8 cellular contexts compared by ENCODE assay signal in the genomic region with DNA sequence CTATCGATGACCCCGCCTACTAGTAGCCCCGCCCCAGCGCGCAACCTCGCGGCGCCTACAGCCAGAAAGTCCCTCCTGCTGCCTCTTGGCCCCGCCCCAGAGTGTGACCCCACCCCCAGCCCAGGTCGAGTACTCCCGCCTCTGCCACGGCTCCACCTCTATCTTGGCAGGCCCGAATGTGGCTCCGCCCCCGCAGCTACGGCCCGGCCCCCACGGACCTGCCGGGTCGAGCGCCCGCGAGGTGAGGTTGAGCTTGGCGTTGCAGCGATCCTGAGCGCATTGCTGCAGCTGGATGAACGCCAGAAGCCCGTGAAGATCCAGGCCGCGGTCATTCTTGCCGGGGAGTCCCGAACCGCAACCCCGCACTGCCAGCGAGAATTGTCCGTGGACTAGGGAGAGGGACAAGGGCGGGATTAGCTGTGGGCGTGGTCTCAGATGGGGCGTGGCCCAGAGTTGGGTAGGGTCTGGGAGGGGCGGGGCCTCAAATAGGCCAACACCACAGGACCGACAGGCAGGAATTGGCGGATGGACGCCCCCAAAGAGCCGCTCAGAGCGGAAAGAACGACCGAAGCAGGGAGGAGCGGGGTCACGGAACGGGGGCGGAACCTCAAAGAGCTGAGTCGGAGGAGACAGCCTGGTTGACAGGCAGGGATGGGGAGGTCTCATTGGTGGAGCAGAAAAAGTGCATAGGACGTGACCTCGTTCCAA. TPM values are rescaled to one million over a fixed set of nuclear protein-coding genes. Genes with fewer than 3 reads are reported as not detected.
A peak's percentile ranks its signal among the peaks of the same experiment; 100 is the strongest.
DNase-seq lines count a peak whose midpoint lies in the region; ATAC-seq and TF ChIP-seq lines count a peak whose summit lies in the region.

No MANE protein-coding gene starts in this region.

- peak overlapping the region; percentile 80 for H3K27ac ChIP-seq in CD4-positive, alpha-beta memory T cell (ENCODE audit: low read depth, low read length)
- peak overlapping the region; percentile 81 for H3K27ac ChIP-seq in mesodermal cell (ENCODE audit: low read depth, low read length, severe bottlenecking)

- H3K36me3 ChIP-seq in CD4-positive, alpha-beta memory T cell (ENCODE audit: insufficient read depth, low read length): no peaks in the 10 kb centered on the region
- H3K36me3 ChIP-seq in mesodermal cell (ENCODE audit: control insufficient read depth, insufficient read depth, low read length): no peaks in the 10 kb centered on the region

- no peaks in the 10 kb centered on the region for H3K9me3 ChIP-seq in CD4-positive, alpha-beta memory T cell (ENCODE audit: control insufficient read depth in 1 of 2, low read length in 2 of 2)
- no peaks in the 10 kb centered on the region for H3K9me3 ChIP-seq in mesodermal cell (ENCODE audit: control insufficient read depth, low read length)

- H3K4me1 Mint-ChIP-seq in CD4-positive, alpha-beta memory T cell: peaks cover 25 to 64% (median 43%) of the 10 kb centered on the region in 4 donors
- peaks cover 7% of the 10 kb centered on the region for H3K4me1 Mint-ChIP-seq in endothelial cell (ENCODE audit: unreplicated experiment)

- intact Hi-C loops in CD4-positive, alpha-beta memory T cell (cut with micrococcal nuclease): loop anchor here (1.0 to 5.0 kb wide), 5 partner anchors 12 to 205 kb away; partner anchors contain the start of genes IRGQ, PHLDB3 and ZNF576

- no peaks in the 10 kb centered on the region for H3K27me3 ChIP-seq in CD4-positive, alpha-beta memory T cell (ENCODE audit: insufficient read depth, low read length)

- CTCF ChIA-PET in CD4-positive, alpha-beta memory T cell (lab: Charles Lee; ENCODE audit: partially characterized antibody): interaction anchor here (0.7 to 4.0 kb wide), 14 partner anchors 11 to 133 kb away, joined by 3 to 34 read pairs (median 4); partner anchors contain the start of genes IRGQ, PHLDB3 and ZNF576

- H3K27me3 Mint-ChIP-seq in CD4-positive, alpha-beta memory T cell: no peaks in the 10 kb centered on the region
- peaks cover 16% of the 10 kb centered on the region for H3K27me3 Mint-ChIP-seq in endothelial cell (ENCODE audit: unreplicated experiment)

- peaks cover 34% of the 10 kb centered on the region for H3K4me1 ChIP-seq in CD4-positive, alpha-beta memory T cell (ENCODE audit: insufficient read depth, low read length)
- peaks cover 4% of the 10 kb centered on the region for H3K4me1 ChIP-seq in mesodermal cell (ENCODE audit: control insufficient read depth, insufficient read depth, low read length, poor library complexity, severe bottlenecking)

- peak overlapping the region; percentile 90 to 98 (median 94) for H3K4me3 Mint-ChIP-seq in CD4-positive, alpha-beta memory T cell
- peak overlapping the region; percentile 95 for H3K4me3 Mint-ChIP-seq in endothelial cell (ENCODE audit: unreplicated experiment)

- no peaks in the 10 kb centered on the region for H3K9me3 Mint-ChIP-seq in CD4-positive, alpha-beta memory T cell
- no peaks in the 10 kb centered on the region for H3K9me3 Mint-ChIP-seq in endothelial cell (ENCODE audit: unreplicated experiment)

- WGBS in mesodermal cell (ENCODE audit: insufficient coverage in 2 of 2), 2 experiments: 0% methylated on average over 38 to 39 of the region's 54 CpGs

- DNase-seq in CD4-positive, alpha-beta memory T cell: peak; percentile 98 to 100 (median 98)
- peak; percentile 94 for DNase-seq in NOMO-1 treated with dmso at 0.1 percent for 144 hours (lab: John Stamatoyannopoulos, UW; ENCODE audit: unreplicated experiment)
- peak; percentile 99 for DNase-seq in activated CD8-positive, alpha-beta memory T cell treated with anti-CD3 and anti-CD28 coated beads, Interleukin-2, amount 50 U/mL, for 24 hours (ENCODE audit: extremely low read depth)
- peak; percentile 97 for DNase-seq in endothelial cell (ENCODE audit: low spot score)
- DNase-seq in stimulated activated CD8-positive, alpha-beta memory T cell treated with anti-CD3 and anti-CD28 coated beads, Interleukin-15, amount 100 ng/mL, for 1 hour (ENCODE audit: low read depth): peak; percentile 99

- peak; percentile 87 for ATAC-seq in GM19452 (IDR thresholded peaks at IDR 0.05; ENCODE audit: unreplicated experiment)
- ATAC-seq in HG03571 (IDR thresholded peaks at IDR 0.05; ENCODE audit: unreplicated experiment): peak; percentile 80

- no peak for TF ChIP-seq CTCF in endothelial cell (IDR thresholded peaks at IDR 0.05; ENCODE audit: unreplicated experiment)

- POLR2A ChIA-PET in CD4-positive, alpha-beta memory T cell (lab: Charles Lee; ENCODE audit: partially characterized antibody): interaction anchor here (0.8 to 4.9 kb wide), 27 partner anchors 11 to 205 kb away, joined by 3 to 107 read pairs (median 5); partner anchors contain the start of genes ETHE1, IRGQ, PHLDB3 and PINLYP

- H3K27ac Mint-ChIP-seq in CD4-positive, alpha-beta memory T cell: peak overlapping the region; percentile 95 to 100 (median 99)
- no peak overlapping the region for H3K27ac Mint-ChIP-seq in endothelial cell (ENCODE audit: unreplicated experiment)

- H3K36me3 Mint-ChIP-seq in CD4-positive, alpha-beta memory T cell: peaks cover 0 to 2% of the 10 kb centered on the region in 2 donors
- no peaks in the 10 kb centered on the region for H3K36me3 Mint-ChIP-seq in endothelial cell (ENCODE audit: low read depth, unreplicated experiment)

- peak overlapping the region; percentile 79 to 98 for H3K4me3 ChIP-seq in CD4-positive, alpha-beta memory T cell (ENCODE audit: low read length in 2 of 2)
- H3K4me3 ChIP-seq in mesodermal cell (ENCODE audit: extremely low read depth, insufficient read depth, low read length, poor library complexity, severe bottlenecking): peak overlapping the region; percentile 56

RNA-seq across cellular contexts. Expression of gene LYPD3, which starts 1.9 kb away (rescaled TPM):
- 1 to 10 TPM; 3.3 to 3.7 TPM for total RNA-seq in CD4-positive, alpha-beta memory T cell
- polyA plus RNA-seq in CD4-positive, alpha-beta memory T cell: 1 to 10 TPM; 4.4 to 5.9 TPM
- total RNA-seq in endothelial cell (ENCODE audit: unreplicated experiment): 0.67 TPM
- polyA plus RNA-seq in mesodermal cell (2013, experiment 1 of 2): 1.6 TPM
- 1.1 TPM for polyA plus RNA-seq in mesodermal cell (2013, experiment 2 of 2)

RNA-seq across cellular contexts. Expression of gene PHLDB3, which starts 41.0 kb away (rescaled TPM):
- total RNA-seq in CD4-positive, alpha-beta memory T cell: 10 to 100 TPM; 36.9 to 47.3 TPM
- polyA plus RNA-seq in CD4-positive, alpha-beta memory T cell: 1 to 10 TPM; 1.3 to 5.5 TPM
- 9.6 TPM for total RNA-seq in endothelial cell (ENCODE audit: unreplicated experiment)
- 16.6 TPM for polyA plus RNA-seq in mesodermal cell (2013, experiment 1 of 2)
- 13.9 TPM for polyA plus RNA-seq in mesodermal cell (2013, experiment 2 of 2)

RNA-seq across cellular contexts. Expression of gene TEX101, which starts 48.8 kb away (rescaled TPM):
- not detected for total RNA-seq in CD4-positive, alpha-beta memory T cell
- polyA plus RNA-seq in CD4-positive, alpha-beta memory T cell: not detected
- total RNA-seq in endothelial cell (ENCODE audit: unreplicated experiment): not detected
- not detected for polyA plus RNA-seq in mesodermal cell (2013, experiment 1 of 2)
- polyA plus RNA-seq in mesodermal cell (2013, experiment 2 of 2): not detected

Comparison
In these comparisons a context has a peak if more than half of its experiments do, and no peak if none do; other contexts are left out.
1. Peak in every context shown above with its lines: DNase-seq, ATAC-seq, H3K4me3 ChIP-seq and H3K27ac ChIP-seq.